ENCODE assay signal across 14 cellular contexts in the genomic region with DNA sequence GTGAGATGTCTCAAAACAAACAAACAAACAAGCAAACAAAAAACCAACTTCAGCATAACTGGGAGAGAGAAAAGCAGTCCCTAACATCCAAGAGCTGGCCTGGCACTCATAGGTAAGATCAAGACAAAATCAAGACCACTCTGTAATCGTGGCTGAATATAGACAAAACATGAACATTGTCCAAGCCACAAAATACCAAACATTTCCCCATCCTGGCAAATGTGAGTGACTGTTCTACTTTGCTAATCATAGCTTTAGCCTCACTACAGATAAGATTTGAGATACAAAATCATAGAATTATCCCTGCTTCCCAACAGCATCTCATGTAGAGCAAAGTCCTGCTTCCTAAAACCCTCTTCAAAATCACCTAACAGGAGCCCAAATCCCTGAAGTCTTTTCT.
DNase-seq lines count a peak whose midpoint lies in the region; ATAC-seq and TF ChIP-seq lines count a peak whose summit lies in the region.
"Had no signal": no experiment of that assay in that cellular context is flagged by ENCODE, and none has a peak within 500 bp of the region (broad histone marks: within the 10 kb centered on the region; RNA-seq: fewer than 3 reads in every experiment).

No MANE protein-coding gene starts in this region.

- ATAC-seq in IMR-90 (ENCODE audit: low read depth) (no peak), HG02610 (IDR thresholded peaks at IDR 0.05; ENCODE audit: unreplicated experiment) (no peak)
- ATAC-seq: A549 had no signal

- dilution Hi-C loops in IMR-90 (cut with HindIII; ENCODE audit: low sequenced_read_pairs, unreplicated experiment) = no loop called here

- H3K36me3 ChIP-seq in IMR-90 (ENCODE audit: control insufficient read depth, insufficient read depth, low read length) = peaks cover 24% of the 10 kb centered on the region
- no peaks in the 10 kb centered on the region; the same call in 1 of the 2 replicates for H3K36me3 ChIP-seq in WERI-Rb-1

- no peak for TF ChIP-seq RAD21 in IMR-90 (IDR thresholded peaks at IDR 0.05; ENCODE audit: low read length)

- H2AK5ac ChIP-seq in IMR-90 (ENCODE audit: low read depth, low read length) = no peak overlapping the region

- no peak for TF ChIP-seq POLR2A in IMR-90 (IDR thresholded peaks at IDR 0.05; ENCODE audit: low read depth, low read length)

- no peaks in the 10 kb centered on the region for H3K27me3 ChIP-seq in IMR-90 (ENCODE audit: control insufficient read depth, insufficient read depth, low read length)
- H3K27me3 ChIP-seq in WERI-Rb-1 (ENCODE audit: insufficient read depth, low read depth, severe bottlenecking) = no peaks in the 10 kb centered on the region

- H3K4me2 ChIP-seq in IMR-90 (ENCODE audit: low read depth, low read length) = no peak overlapping the region
- H3K4me2 ChIP-seq: A549 had no signal

- CTCF ChIA-PET in IMR-90 (lab: Yijun Ruan, JAX) = no interaction called here

- H4K8ac ChIP-seq in IMR-90 (ENCODE audit: low read depth in 2 of 2, low read length in 2 of 2) = no peak overlapping the region

- H2AK9ac ChIP-seq in IMR-90 (replicated peaks; ENCODE audit: low read depth, low read length, poor library complexity) = no peak overlapping the region

- H2BK120ac ChIP-seq in IMR-90 (ENCODE audit: low read depth, low read length) = no peak overlapping the region

- H3K56ac ChIP-seq in IMR-90 (ENCODE audit: extremely low read depth, insufficient read depth, low read length) = no peak overlapping the region

- peaks cover 16 to 39% of the 10 kb centered on the region in 2 experiments; a peak in 3 of 4 replicates for H3K79me1 ChIP-seq in IMR-90 (ENCODE audit: low read depth in 1 of 2, low read length in 2 of 2)

- H2BK15ac ChIP-seq in IMR-90 (ENCODE audit: low read depth, low read length) = no peak overlapping the region

- DNase-seq in IMR-90 (peak; percentile 28), astrocyte of the hippocampus (ENCODE audit: low read depth, low spot score) (peak; percentile 51), fibroblast of the aortic adventitia (ENCODE audit: low read depth) (peak; percentile 68), DMS114 treated with DMSO at 0.1 percent for 48 hours (lab: John Stamatoyannopoulos, UW; ENCODE audit: unreplicated experiment) (no peak), germinal center (ENCODE audit: low spot score) (no peak), WERI-Rb-1 (no peak)
- DNase-seq: CD8-positive, alpha-beta memory T cell; DMS79; HCEC 1CT; HFFc6; KBM-7 had no signal

- no peak overlapping the region for H4K5ac ChIP-seq in IMR-90 (ENCODE audit: low read depth, low read length)

- no peak for TF ChIP-seq CTCF in IMR-90 (conservative IDR thresholded peaks at IDR 0.05; ENCODE audit: low read depth, low read length)
- no peak for TF ChIP-seq CTCF in fibroblast of the aortic adventitia (IDR thresholded peaks at IDR 0.05; ENCODE audit: insufficient read depth, low read length)
- TF ChIP-seq CTCF in WERI-Rb-1 (IDR thresholded peaks at IDR 0.05; ENCODE audit: low read depth, low read length) = no peak

- peaks cover 7% of the 10 kb centered on the region; the same call in 1 of the 2 replicates for H4K20me1 ChIP-seq in IMR-90 (ENCODE audit: insufficient read depth, low read length)

- peaks cover 8% of the 10 kb centered on the region for H3K4me1 ChIP-seq in IMR-90 (ENCODE audit: control insufficient read depth, insufficient read depth, low read length)

- peaks cover 14% of the 10 kb centered on the region for H3K9me1 ChIP-seq in IMR-90 (ENCODE audit: insufficient read depth, low read length)

- H2BK20ac ChIP-seq in IMR-90 (ENCODE audit: low read depth, low read length) = no peak overlapping the region

- H3K4ac ChIP-seq in IMR-90 (ENCODE audit: low read depth, low read length) = no peak overlapping the region

- no peak overlapping the region for H4K91ac ChIP-seq in IMR-90 (ENCODE audit: insufficient read depth, low read depth, low read length)

- WGBS in IMR-90 (ENCODE audit: extremely low coverage in 2 of 2, insufficient read length in 1 of 2), 2 experiments = no CpG with 5 or more reads among the region's 1 CpG

- peak overlapping the region; percentile 20 for H2BK5ac ChIP-seq in IMR-90 (ENCODE audit: low read depth, low read length, poor library complexity, severe bottlenecking)

- in situ Hi-C loops in IMR-90 (cut with MboI; ENCODE audit: low sequenced_read_pairs) = no loop called here

- H3K18ac ChIP-seq in IMR-90 (ENCODE audit: low read depth, low read length) = peak overlapping the region; percentile 9; the same call in 1 of the 2 replicates

- POLR2A ChIA-PET in IMR-90 (lab: Charles Lee; ENCODE audit: unreplicated experiment) = no interaction called here

- BruUV-seq in IMR-90 (replicated peaks; lab: Mats Ljungman, UMichigan) = no TSS peak

- H3K9me3 ChIP-seq in IMR-90 (ENCODE audit: control insufficient read depth, insufficient read depth, low read length) = no peaks in the 10 kb centered on the region
- H3K9me3 ChIP-seq in WERI-Rb-1 (ENCODE audit: severe bottlenecking) = no peaks in the 10 kb centered on the region
- H3K9me3 ChIP-seq: A549 had no signal

- H3K23ac ChIP-seq in IMR-90 (ENCODE audit: low read depth, low read length) = no peak overlapping the region

- H2AFZ ChIP-seq in IMR-90 (replicated peaks; ENCODE audit: low read length, poor library complexity) = no peak overlapping the region

- H3K27ac ChIP-seq in IMR-90 (ENCODE audit: insufficient read depth, low read length) = no peak overlapping the region
- H3K27ac ChIP-seq in WERI-Rb-1 = no peak overlapping the region
- H3K27ac ChIP-seq: A549, HL-60 had no signal

- intact Hi-C loops in IMR-90 (cut with micrococcal nuclease) = loop anchor here (5.0 kb wide), 1 partner anchor 58 kb away; no protein-coding TSS in a partner anchor

- H3K4me3 ChIP-seq in IMR-90 (ENCODE audit: insufficient read depth, low read depth, low read length) (no peak overlapping the region), fibroblast of the aortic adventitia (ENCODE audit: low read depth, low read length) (no peak overlapping the region), WERI-Rb-1 (ENCODE audit: low read depth, low read length) (no peak overlapping the region)
- H3K4me3 ChIP-seq: A549 had no signal

- H3K14ac ChIP-seq in IMR-90 (replicated peaks; ENCODE audit: low read depth, low read length) = no peak overlapping the region

- H3K9ac ChIP-seq in IMR-90 (ENCODE audit: low read depth, low read length) = no peak overlapping the region

TF ChIP-seq in IMR-90, 13 proteins besides CTCF, POLR2A, EP300 and RAD21:
- TF ChIP-seq MXI1 (IDR thresholded peaks at IDR 0.05; ENCODE audit: borderline replicate concordance, low read depth, low read length) (no peak), SMC3 (IDR thresholded peaks at IDR 0.05; ENCODE audit: low read depth, low read length) (no peak), MAFK (IDR thresholded peaks at IDR 0.05; ENCODE audit: low read depth, low read length) (no peak), BHLHE40 (IDR thresholded peaks at IDR 0.05; ENCODE audit: low read depth, low read length) (no peak), RCOR1 (IDR thresholded peaks at IDR 0.05; ENCODE audit: insufficient replicate concordance, low read length) (no peak), NFE2L2 (IDR thresholded peaks at IDR 0.05; ENCODE audit: low read depth, low read length) (no peak), FOS (IDR thresholded peaks at IDR 0.05; ENCODE audit: low read depth, low read length) (no peak), RFX5 (IDR thresholded peaks at IDR 0.05; ENCODE audit: low read depth, low read length) (no peak), MAZ (IDR thresholded peaks at IDR 0.05; ENCODE audit: borderline replicate concordance, low read depth, low read length) (no peak), CHD1 (IDR thresholded peaks at IDR 0.05; ENCODE audit: low read depth, low read length) (no peak), CEBPB (IDR thresholded peaks at IDR 0.05; ENCODE audit: low read depth, low read length) (no peak)
- TF ChIP-seq, protein P1, sequence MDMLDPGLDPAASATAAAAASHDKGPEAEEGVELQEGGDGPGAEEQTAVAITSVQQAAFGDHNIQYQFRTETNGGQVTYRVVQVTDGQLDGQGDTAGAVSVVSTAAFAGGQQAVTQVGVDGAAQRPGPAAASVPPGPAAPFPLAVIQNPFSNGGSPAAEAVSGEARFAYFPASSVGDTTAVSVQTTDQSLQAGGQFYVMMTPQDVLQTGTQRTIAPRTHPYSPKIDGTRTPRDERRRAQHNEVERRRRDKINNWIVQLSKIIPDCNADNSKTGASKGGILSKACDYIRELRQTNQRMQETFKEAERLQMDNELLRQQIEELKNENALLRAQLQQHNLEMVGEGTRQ (IDR thresholded peaks at IDR 0.05; ENCODE audit: low read depth, low read length) = no peak
- TF ChIP-seq, protein P2, sequence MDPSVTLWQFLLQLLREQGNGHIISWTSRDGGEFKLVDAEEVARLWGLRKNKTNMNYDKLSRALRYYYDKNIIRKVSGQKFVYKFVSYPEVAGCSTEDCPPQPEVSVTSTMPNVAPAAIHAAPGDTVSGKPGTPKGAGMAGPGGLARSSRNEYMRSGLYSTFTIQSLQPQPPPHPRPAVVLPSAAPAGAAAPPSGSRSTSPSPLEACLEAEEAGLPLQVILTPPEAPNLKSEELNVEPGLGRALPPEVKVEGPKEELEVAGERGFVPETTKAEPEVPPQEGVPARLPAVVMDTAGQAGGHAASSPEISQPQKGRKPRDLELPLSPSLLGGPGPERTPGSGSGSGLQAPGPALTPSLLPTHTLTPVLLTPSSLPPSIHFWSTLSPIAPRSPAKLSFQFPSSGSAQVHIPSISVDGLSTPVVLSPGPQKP (IDR thresholded peaks at IDR 0.05; ENCODE audit: borderline replicate concordance, low read depth, low read length) = no peak
TF ChIP-seq in IMR-90: peak in this region for 0.

Comparison
In these comparisons a context has a peak if more than half of its experiments do, and no peak if none do; other contexts are left out.
1. DNase-seq: peak in IMR-90 (single experiment), astrocyte of the hippocampus (single experiment) and fibroblast of the aortic adventitia (single experiment); none in DMS114 treated with DMSO at 0.1 percent for 48 hours (single experiment), germinal center (single experiment) and WERI-Rb-1 (single experiment).